ENCODE assay signal across 34 cellular contexts in the genomic region with DNA sequence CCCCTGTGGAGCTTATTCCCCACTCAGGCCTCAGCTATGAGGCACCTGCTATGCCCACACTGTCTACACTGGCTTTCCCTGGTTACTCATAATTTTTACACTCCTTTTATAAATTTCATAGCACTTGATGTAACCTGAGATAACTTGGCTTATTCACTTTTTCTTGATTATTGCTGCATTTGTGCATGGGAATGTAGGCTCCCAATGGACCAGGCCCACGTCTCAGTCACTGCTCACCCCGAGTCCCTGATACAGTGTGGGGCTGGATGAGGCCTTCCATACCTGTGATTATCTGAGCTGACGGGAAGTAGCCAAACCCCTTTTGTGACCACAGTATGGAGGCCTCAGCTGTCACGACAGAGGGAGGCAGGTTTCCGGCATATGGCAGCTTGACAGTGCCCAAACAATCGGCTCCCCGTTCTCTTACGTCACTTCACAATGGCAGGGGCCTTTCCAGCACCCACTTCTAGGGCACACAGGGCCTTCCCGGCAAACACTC.
"Had no signal": no experiment of that assay in that cellular context is flagged by ENCODE, and none has a peak within 500 bp of the region (broad histone marks: within the 10 kb centered on the region; RNA-seq: fewer than 3 reads in every experiment).

No MANE protein-coding gene starts in this region.

- H3K4me3 ChIP-seq: adrenal gland, ascending aorta, body of pancreas, breast epithelium, cardiac muscle cell had no signal

- H3K27ac ChIP-seq: adrenal gland, ascending aorta, body of pancreas, brain microvascular endothelial cell, breast epithelium, cardiac muscle cell had no signal

- H3K4me1 ChIP-seq: adrenal gland, ascending aorta, body of pancreas, breast epithelium had no signal

- H3K27me3 ChIP-seq: adrenal gland, ascending aorta, body of pancreas, brain microvascular endothelial cell, breast epithelium, cardiac muscle cell had no signal

- H3K36me3 ChIP-seq: adrenal gland, ascending aorta, brain microvascular endothelial cell, breast epithelium, cardiac muscle cell had no signal

- ATAC-seq: activated naive CD4-positive, alpha-beta T cell treated with anti-CD3 and anti-CD28 coated beads, Interleukin-2, amount 50 U/mL, for 72 hours; activated naive CD8-positive, alpha-beta T cell treated with anti-CD3 and anti-CD28 coated beads, Interleukin-2, amount 50 U/mL, for 24 hours; activated T-cell treated with anti-CD3 and anti-CD28 coated beads, Interleukin-2, amount 50 U/mL, for 4 hours; activated T-cell treated with anti-CD3 and anti-CD28 coated beads, Interleukin-2, amount 50 U/mL, for 72 hours; activated T-helper 17 cell treated with anti-CD3 and anti-CD28 coated beads, Interleukin-2, amount 50 U/mL, for 72 hours; body of pancreas had no signal

- DNase-seq: activated effector memory CD4-positive, alpha-beta T cell treated with anti-CD3 and anti-CD28 coated beads, Interleukin-2, amount 50 U/mL, for 16 hours; activated effector memory CD4-positive, alpha-beta T cell treated with Interleukin-2 at 50 U/mL for 16 hours; activated gamma-delta T cell; activated gamma-delta T cell treated with Interleukin-2 at 50 U/mL for 16 hours; activated naive CD4-positive, alpha-beta T cell; activated naive CD4-positive, alpha-beta T cell treated with anti-CD3 and anti-CD28 coated beads for 36 hours; activated naive CD4-positive, alpha-beta T cell treated with anti-CD3 and anti-CD28 coated beads, Interleukin-2, amount 10 ng/mL, durations not matched to agents 7 days and 5 days; activated naive CD4-positive, alpha-beta T cell treated with anti-CD3 and anti-CD28 coated beads, Interleukin-2, amount 50 U/mL, for 16 hours; activated naive CD4-positive, alpha-beta T cell treated with Interleukin-2 at 50 U/mL for 16 hours; activated naive CD8-positive, alpha-beta T cell treated with anti-CD3 and anti-CD28 coated beads for 36 hours; activated naive CD8-positive, alpha-beta T cell treated with anti-CD3 and anti-CD28 coated beads, Interleukin-2, amount 10 ng/mL, durations not matched to agents 7 days and 5 days; activated naive CD8-positive, alpha-beta T cell treated with anti-CD3 and anti-CD28 coated beads, Interleukin-2, amount 50 U/mL, for 24 hours; activated T-cell treated with anti-CD3 and anti-CD28 coated beads, Interleukin-2, amount 50 U/mL, for 1 hour; activated T-cell treated with anti-CD3 and anti-CD28 coated beads, Interleukin-2, amount 50 U/mL, for 24 hours; activated T-cell treated with anti-CD3 and anti-CD28 coated beads, Interleukin-2, amount 50 U/mL, for 4 hours; activated T-cell treated with anti-CD3 and anti-CD28 coated beads, Interleukin-2, amount 50 U/mL, for 48 hours; activated T-cell treated with anti-CD3 and anti-CD28 coated beads, Interleukin-2, amount 50 U/mL, for 72 hours; adrenal gland; amniotic stem cell; amygdala; anterior cingulate cortex; aorta; body of pancreas; brain microvascular endothelial cell; caudate nucleus; central memory CD4-positive, alpha-beta T cell; cerebellar nuclear complex had no signal

- H3K9me3 ChIP-seq: adrenal gland, ascending aorta, breast epithelium had no signal

- FAIRE-seq: astrocyte, bronchial epithelial cell had no signal
